16 cellular contexts compared by ENCODE assay signal in genomic region chr6:166623318-166623717, GRCh38. TPM values are rescaled to one million over a fixed set of nuclear protein-coding genes. Genes with fewer than 3 reads are reported as not detected.
DNase-seq lines count a peak whose midpoint lies in the region; ATAC-seq and TF ChIP-seq lines count a peak whose summit lies in the region.
"Had no signal": no experiment of that assay in that cellular context is flagged by ENCODE, and none has a peak within 500 bp of the region (broad histone marks: within the 10 kb centered on the region; RNA-seq: fewer than 3 reads in every experiment).

No MANE protein-coding gene starts in this region.

- no peak overlapping the region for H3K56ac ChIP-seq in mesendoderm (ENCODE audit: low read length)

- H3K4me3 ChIP-seq in right atrium auricular region (no peak overlapping the region), epithelial cell of esophagus (ENCODE audit: low read length) (no peak overlapping the region), mesendoderm (ENCODE audit: low read length) (no peak overlapping the region), vagina (no peak overlapping the region)

- peaks cover 3% of the 10 kb centered on the region for H3K79me2 ChIP-seq in mesendoderm (ENCODE audit: control insufficient read depth, insufficient read depth, low read length)

- TF ChIP-seq POLR2A in vagina (IDR thresholded peaks at IDR 0.05) = no peak

- H2AK5ac ChIP-seq in mesendoderm (ENCODE audit: low read length) = no peak overlapping the region

- H3K79me1 ChIP-seq in mesendoderm (ENCODE audit: low read length) = peaks cover 7% of the 10 kb centered on the region

- ATAC-seq in left cardiac atrium = no peak
- ATAC-seq in GM19328 (IDR thresholded peaks at IDR 0.05; ENCODE audit: unreplicated experiment) = no peak
- ATAC-seq in GM21447 (IDR thresholded peaks at IDR 0.05; ENCODE audit: unreplicated experiment) = no peak
- ATAC-seq: stimulated activated naive CD8-positive, alpha-beta T cell treated with anti-CD3 and anti-CD28 coated beads, Interleukin-15, Interleukin-2, amounts not matched to agents 100 U/mL and 50 U/mL, for 24 hours had no signal

- H3K23ac ChIP-seq in mesendoderm (ENCODE audit: low read length) = no peak overlapping the region

- no peaks in the 10 kb centered on the region for H3K36me3 ChIP-seq in right atrium auricular region
- H3K36me3 ChIP-seq in mesendoderm (ENCODE audit: control insufficient read depth, insufficient read depth, low read length) = no peaks in the 10 kb centered on the region
- peaks cover 0 to 3% of the 10 kb centered on the region in 2 donors for H3K36me3 ChIP-seq in vagina

- no peak overlapping the region for H2BK15ac ChIP-seq in mesendoderm (replicated peaks; ENCODE audit: low read depth)

- no peak overlapping the region for H4K8ac ChIP-seq in mesendoderm (ENCODE audit: low read depth, low read length)

- no peaks in the 10 kb centered on the region for H3K27me3 ChIP-seq in right atrium auricular region
- H3K27me3 ChIP-seq in mesendoderm (ENCODE audit: insufficient read depth, low read length, poor library complexity) = no peaks in the 10 kb centered on the region
- H3K27me3 ChIP-seq in vagina = no peaks in the 10 kb centered on the region

- no peak overlapping the region for H3K4ac ChIP-seq in mesendoderm (ENCODE audit: low read depth, low read length)

- H3K27ac ChIP-seq in right atrium auricular region (peak overlapping the region; percentile 61 to 89), mesendoderm (ENCODE audit: low read depth, low read length) (no peak overlapping the region), vagina (peak overlapping the region; percentile 31)
- H3K27ac ChIP-seq: KMS-11 had no signal

- no peak overlapping the region for H4K5ac ChIP-seq in mesendoderm (ENCODE audit: low read length)

- H2BK5ac ChIP-seq in mesendoderm (ENCODE audit: low read length) = no peak overlapping the region

- H2BK120ac ChIP-seq in mesendoderm (ENCODE audit: low read depth, low read length) = no peak overlapping the region

- H3K9me3 ChIP-seq in right atrium auricular region (no peaks in the 10 kb centered on the region), vagina (no peaks in the 10 kb centered on the region)

- TF ChIP-seq CTCF in right atrium auricular region (IDR thresholded peaks at IDR 0.05) (no peak), epithelial cell of esophagus (IDR thresholded peaks at IDR 0.05; ENCODE audit: insufficient read depth, low read depth, low read length, missing control alignments) (no peak), vagina (IDR thresholded peaks at IDR 0.05) (no peak)

- no peak overlapping the region for H3K4me2 ChIP-seq in mesendoderm (ENCODE audit: low read length)
- H3K4me2 ChIP-seq: KMS-11 had no signal

- no peak overlapping the region for H3K9ac ChIP-seq in mesendoderm (ENCODE audit: low read length)
- H3K9ac ChIP-seq: KMS-11 had no signal

- no peak for DNase-seq in right atrium auricular region (ENCODE audit: low spot score)
- no peak for DNase-seq in left cardiac atrium
- peak; percentile 61 for DNase-seq in epithelial cell of esophagus (ENCODE audit: low read depth)
- peak; percentile 33 for DNase-seq in mesendoderm
- peak in 1 of 2 donors; percentile 31 for DNase-seq in vagina (ENCODE audit: extremely low spot score in 2 of 2)
- no peak for DNase-seq in activated gamma-delta T cell treated with Interleukin-2 at 50 U/mL for 16 hours
- DNase-seq: CD4-positive, alpha-beta memory T cell; DND-41; midbrain; NCI-H1417; retina; SIG-M5; stimulated activated naive CD8-positive, alpha-beta T cell treated with anti-CD3 and anti-CD28 coated beads, Interleukin-15, Interleukin-2, amounts not matched to agents 100 U/mL and 50 U/mL, for 24 hours had no signal

- H3K18ac ChIP-seq in mesendoderm (ENCODE audit: low read length) = no peak overlapping the region

- no CpG with 5 or more reads among the region's 5 CpGs for WGBS in mesendoderm (ENCODE audit: extremely low coverage, insufficient coverage, low lambda C conversion rate)

- intact Hi-C loops in left cardiac atrium (cut with DNase I) (no loop called here), vagina (cut with DNase I) (no loop called here)

- H3K4me1 ChIP-seq in right atrium auricular region (peaks cover 0 to 74% of the 10 kb centered on the region in 2 donors), mesendoderm (ENCODE audit: control insufficient read depth, low read depth, low read length) (peaks cover 4% of the 10 kb centered on the region), vagina (peaks cover 83% of the 10 kb centered on the region)

RNA-seq across cellular contexts. Expression of gene RPS6KA2, which starts 3.7 kb away (rescaled TPM):
- 100 to 1,000 TPM in 1 of 2 donors, 10 to 100 TPM in 1; 78.6 to 131 TPM for total RNA-seq in right atrium auricular region
- 10 to 100 TPM; 59.6 to 95.7 TPM for total RNA-seq in left cardiac atrium
- polyA plus RNA-seq in mesendoderm (2013, experiment 1 of 2) = 7.5 TPM
- 6.9 TPM for polyA plus RNA-seq in mesendoderm (2013, experiment 2 of 2)
- 65.1 TPM for total RNA-seq in vagina

RNA-seq across cellular contexts. Expression of gene RAMACL, which starts 36.8 kb away (rescaled TPM):
- under 1 TPM; 0.20 to 0.52 TPM for total RNA-seq in right atrium auricular region
- 1 to 10 TPM in 1 of 2 donors, under 1 TPM in 1; 0.71 to 1.6 TPM for total RNA-seq in left cardiac atrium
- 0.32 TPM for polyA plus RNA-seq in mesendoderm (2013, experiment 1 of 2)
- 0.28 TPM for polyA plus RNA-seq in mesendoderm (2013, experiment 2 of 2)
- total RNA-seq in vagina = 2.2 TPM

Comparison
In these comparisons a context has a peak if more than half of its experiments do, and no peak if none do; other contexts are left out.
1. DNase-seq: peak in epithelial cell of esophagus (single experiment) and mesendoderm (single experiment); none in right atrium auricular region (single experiment), left cardiac atrium (single experiment) and activated gamma-delta T cell treated with Interleukin-2 at 50 U/mL for 16 hours (single experiment).